9 cellular contexts compared by ENCODE assay signal in genomic region chr6:90103056-90103793, GRCh38.
DNase-seq lines count a peak whose midpoint lies in the region; ATAC-seq and TF ChIP-seq lines count a peak whose summit lies in the region.
"Had no signal": no experiment of that assay in that cellular context is flagged by ENCODE, and none has a peak within 500 bp of the region (broad histone marks: within the 10 kb centered on the region; RNA-seq: fewer than 3 reads in every experiment).

No MANE protein-coding gene starts in this region.

- in situ Hi-C loops in astrocyte of the spinal cord (cut with HindIII; ENCODE audit: low sequenced_read_pairs), result no loop called here

- intact Hi-C loops in ovary (cut with DNase I), result no loop called here

- H3K27me3 ChIP-seq in ovary, result no peaks in the 10 kb centered on the region

- no peaks in the 10 kb centered on the region for H3K9me3 ChIP-seq in ovary

- WGBS in ovary, 3 donors, result 87 to 91% (median 88%) methylated on average over 13 of the region's 13 CpGs

- peak; percentile 85 for ATAC-seq in GM21390 (IDR thresholded peaks at IDR 0.05; ENCODE audit: unreplicated experiment)
- peak; percentile 54 for ATAC-seq in HG03565 (IDR thresholded peaks at IDR 0.05; ENCODE audit: unreplicated experiment)

- DNase-seq in GM12865 (ENCODE audit: low read depth) (peak; percentile 82), astrocyte of the spinal cord (ENCODE audit: low read depth, low spot score) (peak; percentile 25), NCI-H526 treated with DMSO at 0.1 percent for 48 hours (lab: John Stamatoyannopoulos, UW) (no peak), glutamatergic neuron (no peak), DMS114 treated with DMSO at 0.1 percent for 48 hours (lab: John Stamatoyannopoulos, UW; ENCODE audit: unreplicated experiment) (no peak), ovary (no peak)

- peaks cover 2% of the 10 kb centered on the region for H3K4me1 ChIP-seq in ovary (ENCODE audit: insufficient read depth)

- no peak overlapping the region for H3K27ac ChIP-seq in ovary

- H3K4me3 Mint-ChIP-seq in glutamatergic neuron (ENCODE audit: unreplicated experiment), result no peak overlapping the region
- H3K4me3 Mint-ChIP-seq: dendritic cell treated with granulocyte-macrophage colony-stimulating factor and Interleukin-4, amounts not matched to agents 40 ng/mL and 50 ng/mL, for 4 days had no signal

- H3K4me3 ChIP-seq in GM12865 (ENCODE audit: low read depth, low read length) (peak overlapping the region; percentile 29; the same call in 1 of the 2 replicates), astrocyte of the spinal cord (ENCODE audit: low read depth, low read length) (no peak overlapping the region), ovary (no peak overlapping the region)

- no peaks in the 10 kb centered on the region for H3K4me1 Mint-ChIP-seq in glutamatergic neuron (ENCODE audit: low read depth, unreplicated experiment)

- TF ChIP-seq CTCF in GM12865 (IDR thresholded peaks at IDR 0.05; ENCODE audit: insufficient read depth, low read depth, low read length, missing control alignments) (no peak), astrocyte of the spinal cord (IDR thresholded peaks at IDR 0.05; ENCODE audit: low read depth, low read length) (no peak), glutamatergic neuron (IDR thresholded peaks at IDR 0.05; ENCODE audit: partially characterized antibody, unreplicated experiment) (no peak), ovary (IDR thresholded peaks at IDR 0.05) (no peak)

- no peak overlapping the region for H3K27ac Mint-ChIP-seq in glutamatergic neuron (ENCODE audit: unreplicated experiment)

- TF ChIP-seq POLR2A in ovary (IDR thresholded peaks at IDR 0.05), result no peak

- H3K9me3 Mint-ChIP-seq in glutamatergic neuron (ENCODE audit: unreplicated experiment), result peaks cover 7% of the 10 kb centered on the region
- H3K9me3 Mint-ChIP-seq: dendritic cell treated with granulocyte-macrophage colony-stimulating factor and Interleukin-4, amounts not matched to agents 40 ng/mL and 50 ng/mL, for 4 days had no signal

- no peaks in the 10 kb centered on the region for H3K36me3 ChIP-seq in ovary

- peaks cover 8% of the 10 kb centered on the region for H3K36me3 Mint-ChIP-seq in glutamatergic neuron (ENCODE audit: unreplicated experiment)

- no peak for TF ChIP-seq EP300 in ovary (IDR thresholded peaks at IDR 0.05)

- H3K27me3 Mint-ChIP-seq in glutamatergic neuron (ENCODE audit: unreplicated experiment), result peaks cover 2% of the 10 kb centered on the region

Comparison
In these comparisons a context has a peak if more than half of its experiments do, and no peak if none do; other contexts are left out.
1. DNase-seq: peak in GM12865 (single experiment) and astrocyte of the spinal cord (single experiment); none in NCI-H526 treated with DMSO at 0.1 percent for 48 hours (single experiment), glutamatergic neuron (single experiment), DMS114 treated with DMSO at 0.1 percent for 48 hours (single experiment) and ovary (0 of 5).